ENCODE assay signal across 1 cellular context in the genomic region with DNA sequence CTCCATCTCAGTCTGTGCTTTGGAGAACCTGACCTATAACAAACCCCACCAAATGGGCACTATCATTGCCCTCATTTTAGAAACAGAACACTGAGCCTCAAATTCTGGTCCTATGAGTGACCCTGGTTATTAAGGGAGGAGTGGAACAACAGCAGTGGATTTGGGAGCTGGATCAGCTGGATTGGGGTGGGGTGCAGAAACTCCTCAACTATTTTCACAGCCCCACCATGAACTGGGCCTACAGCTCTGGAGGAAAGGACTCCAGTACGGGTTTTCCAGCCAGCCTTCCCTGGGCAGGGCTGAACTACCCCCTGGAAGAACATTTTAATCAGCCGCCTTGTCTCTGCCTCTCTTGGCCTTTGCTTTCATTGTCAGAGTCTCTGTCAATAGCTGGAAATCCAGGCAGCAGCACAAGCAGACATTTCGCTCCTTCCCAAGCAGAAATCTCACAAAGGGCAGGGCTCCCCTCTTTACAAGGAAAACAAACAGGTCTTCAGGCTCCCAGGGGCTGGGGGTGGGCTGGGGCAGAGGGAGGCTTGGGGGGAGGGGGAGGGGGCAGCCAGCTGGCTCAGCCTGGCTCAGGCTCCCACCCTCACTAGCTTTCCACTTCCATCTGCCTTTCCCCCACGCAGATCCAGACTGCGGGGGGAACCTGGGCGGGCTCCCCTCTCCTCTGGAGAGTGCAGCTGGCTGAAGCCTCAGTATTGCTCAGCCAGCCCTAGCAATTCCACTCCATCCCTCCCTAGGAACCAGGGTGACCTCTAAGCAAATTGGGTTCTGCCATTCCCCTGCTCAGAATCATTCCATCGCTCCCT.
TF ChIP-seq lines count a peak whose summit lies in the region.

No MANE protein-coding gene starts in this region.

TF ChIP-seq in HepG2, 621 proteins besides CTCF, POLR2A, EP300 and RAD21 (continued from another document):
- TF ChIP-seq, protein P1, sequence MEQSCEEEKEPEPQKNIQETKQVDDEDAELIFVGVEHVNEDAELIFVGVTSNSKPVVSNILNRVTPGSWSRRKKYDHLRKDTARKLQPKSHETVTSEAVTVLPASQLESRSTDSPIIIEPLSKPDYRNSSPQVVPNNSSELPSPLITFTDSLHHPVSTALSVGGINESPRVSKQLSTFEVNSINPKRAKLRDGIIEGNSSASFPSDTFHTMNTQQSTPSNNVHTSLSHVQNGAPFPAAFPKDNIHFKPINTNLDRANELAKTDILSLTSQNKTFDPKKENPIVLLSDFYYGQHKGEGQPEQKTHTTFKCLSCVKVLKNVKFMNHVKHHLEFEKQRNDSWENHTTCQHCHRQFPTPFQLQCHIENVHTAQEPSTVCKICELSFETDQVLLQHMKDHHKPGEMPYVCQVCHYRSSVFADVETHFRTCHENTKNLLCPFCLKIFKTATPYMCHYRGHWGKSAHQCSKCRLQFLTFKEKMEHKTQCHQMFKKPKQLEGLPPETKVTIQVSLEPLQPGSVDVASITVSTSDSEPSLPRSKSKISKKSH (CRISPR knock-in tag; IDR thresholded peaks at IDR 0.05; ENCODE audit: borderline replicate concordance) = no peak
- TF ChIP-seq HNF4A (CRISPR knock-in tag; IDR thresholded peaks at IDR 0.05) (0 out of 2 replicates have a peak, but pooled peaks have one; percentile 6), SOX13 (IDR thresholded peaks at IDR 0.05) (no peak), SOX13 (CRISPR knock-in tag; conservative IDR thresholded peaks at IDR 0.05 in 1 of 2, IDR thresholded peaks at IDR 0.05 in 1 of 2) (peak in 1 of 2 experiments; percentile 32; a peak in 1 of 4 replicates), MED8 (CRISPR knock-in tag; IDR thresholded peaks at IDR 0.05; ENCODE audit: insufficient replicate concordance) (no peak), SOX6 (IDR thresholded peaks at IDR 0.05) (no peak), SOX6 (CRISPR knock-in tag; IDR thresholded peaks at IDR 0.05) (peak; percentile 51; the same call in 1 of the 2 replicates), FOXA1 (IDR thresholded peaks at IDR 0.05) (no peak), FOXA1 (CRISPR knock-in tag; IDR thresholded peaks at IDR 0.05) (0 out of 2 replicates have a peak, but pooled peaks have one; percentile 19), ZNF570 (CRISPR knock-in tag; IDR thresholded peaks at IDR 0.05; ENCODE audit: borderline replicate concordance) (no peak), ZNF337 (CRISPR knock-in tag; IDR thresholded peaks at IDR 0.05; ENCODE audit: borderline replicate concordance, low read depth) (no peak), ISL2 (CRISPR knock-in tag; IDR thresholded peaks at IDR 0.05) (no peak), DNMT1 (CRISPR knock-in tag; IDR thresholded peaks at IDR 0.05) (no peak), TARDBP (CRISPR knock-in tag; IDR thresholded peaks at IDR 0.05) (0 out of 2 replicates have a peak, but pooled peaks have one; percentile 24), ZNF17 (CRISPR knock-in tag; IDR thresholded peaks at IDR 0.05) (no peak), SOX5 (CRISPR knock-in tag; IDR thresholded peaks at IDR 0.05; ENCODE audit: borderline replicate concordance) (peak; percentile 19; the same call in 1 of the 2 replicates), TCF7 (IDR thresholded peaks at IDR 0.05; ENCODE audit: low read depth) (peak; percentile 23; the same call in 1 of the 2 replicates), ZNF768 (CRISPR knock-in tag; IDR thresholded peaks at IDR 0.05) (no peak), SMC3 (IDR thresholded peaks at IDR 0.05; ENCODE audit: low read length) (peak; percentile 16; the same call in 1 of the 2 replicates)
- TF ChIP-seq, protein P2, sequence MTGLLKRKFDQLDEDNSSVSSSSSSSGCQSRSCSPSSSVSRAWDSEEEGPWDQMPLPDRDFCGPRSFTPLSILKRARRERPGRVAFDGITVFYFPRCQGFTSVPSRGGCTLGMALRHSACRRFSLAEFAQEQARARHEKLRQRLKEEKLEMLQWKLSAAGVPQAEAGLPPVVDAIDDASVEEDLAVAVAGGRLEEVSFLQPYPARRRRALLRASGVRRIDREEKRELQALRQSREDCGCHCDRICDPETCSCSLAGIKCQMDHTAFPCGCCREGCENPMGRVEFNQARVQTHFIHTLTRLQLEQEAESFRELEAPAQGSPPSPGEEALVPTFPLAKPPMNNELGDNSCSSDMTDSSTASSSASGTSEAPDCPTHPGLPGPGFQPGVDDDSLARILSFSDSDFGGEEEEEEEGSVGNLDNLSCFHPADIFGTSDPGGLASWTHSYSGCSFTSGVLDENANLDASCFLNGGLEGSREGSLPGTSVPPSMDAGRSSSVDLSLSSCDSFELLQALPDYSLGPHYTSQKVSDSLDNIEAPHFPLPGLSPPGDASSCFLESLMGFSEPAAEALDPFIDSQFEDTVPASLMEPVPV (CRISPR knock-in tag; IDR thresholded peaks at IDR 0.05) = no peak
- TF ChIP-seq, protein P3, sequence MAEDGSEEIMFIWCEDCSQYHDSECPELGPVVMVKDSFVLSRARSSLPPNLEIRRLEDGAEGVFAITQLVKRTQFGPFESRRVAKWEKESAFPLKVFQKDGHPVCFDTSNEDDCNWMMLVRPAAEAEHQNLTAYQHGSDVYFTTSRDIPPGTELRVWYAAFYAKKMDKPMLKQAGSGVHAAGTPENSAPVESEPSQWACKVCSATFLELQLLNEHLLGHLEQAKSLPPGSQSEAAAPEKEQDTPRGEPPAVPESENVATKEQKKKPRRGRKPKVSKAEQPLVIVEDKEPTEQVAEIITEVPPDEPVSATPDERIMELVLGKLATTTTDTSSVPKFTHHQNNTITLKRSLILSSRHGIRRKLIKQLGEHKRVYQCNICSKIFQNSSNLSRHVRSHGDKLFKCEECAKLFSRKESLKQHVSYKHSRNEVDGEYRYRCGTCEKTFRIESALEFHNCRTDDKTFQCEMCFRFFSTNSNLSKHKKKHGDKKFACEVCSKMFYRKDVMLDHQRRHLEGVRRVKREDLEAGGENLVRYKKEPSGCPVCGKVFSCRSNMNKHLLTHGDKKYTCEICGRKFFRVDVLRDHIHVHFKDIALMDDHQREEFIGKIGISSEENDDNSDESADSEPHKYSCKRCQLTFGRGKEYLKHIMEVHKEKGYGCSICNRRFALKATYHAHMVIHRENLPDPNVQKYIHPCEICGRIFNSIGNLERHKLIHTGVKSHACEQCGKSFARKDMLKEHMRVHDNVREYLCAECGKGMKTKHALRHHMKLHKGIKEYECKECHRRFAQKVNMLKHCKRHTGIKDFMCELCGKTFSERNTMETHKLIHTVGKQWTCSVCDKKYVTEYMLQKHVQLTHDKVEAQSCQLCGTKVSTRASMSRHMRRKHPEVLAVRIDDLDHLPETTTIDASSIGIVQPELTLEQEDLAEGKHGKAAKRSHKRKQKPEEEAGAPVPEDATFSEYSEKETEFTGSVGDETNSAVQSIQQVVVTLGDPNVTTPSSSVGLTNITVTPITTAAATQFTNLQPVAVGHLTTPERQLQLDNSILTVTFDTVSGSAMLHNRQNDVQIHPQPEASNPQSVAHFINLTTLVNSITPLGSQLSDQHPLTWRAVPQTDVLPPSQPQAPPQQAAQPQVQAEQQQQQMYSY (CRISPR knock-in tag; IDR thresholded peaks at IDR 0.05) = peak; percentile 98
- TF ChIP-seq, protein P4, sequence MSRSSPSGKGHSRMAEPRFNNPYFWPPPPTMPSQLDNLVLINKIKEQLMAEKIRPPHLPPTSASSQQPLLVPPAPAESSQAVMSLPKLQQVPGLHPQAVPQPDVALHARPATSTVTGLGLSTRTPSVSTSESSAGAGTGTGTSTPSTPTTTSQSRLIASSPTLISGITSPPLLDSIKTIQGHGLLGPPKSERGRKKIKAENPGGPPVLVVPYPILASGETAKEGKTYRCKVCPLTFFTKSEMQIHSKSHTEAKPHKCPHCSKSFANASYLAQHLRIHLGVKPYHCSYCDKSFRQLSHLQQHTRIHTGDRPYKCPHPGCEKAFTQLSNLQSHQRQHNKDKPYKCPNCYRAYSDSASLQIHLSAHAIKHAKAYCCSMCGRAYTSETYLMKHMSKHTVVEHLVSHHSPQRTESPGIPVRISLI (CRISPR knock-in tag; IDR thresholded peaks at IDR 0.05; ENCODE audit: borderline replicate concordance) = peak; percentile 71; the same call in 1 of the 2 replicates
- TF ChIP-seq, protein P5, sequence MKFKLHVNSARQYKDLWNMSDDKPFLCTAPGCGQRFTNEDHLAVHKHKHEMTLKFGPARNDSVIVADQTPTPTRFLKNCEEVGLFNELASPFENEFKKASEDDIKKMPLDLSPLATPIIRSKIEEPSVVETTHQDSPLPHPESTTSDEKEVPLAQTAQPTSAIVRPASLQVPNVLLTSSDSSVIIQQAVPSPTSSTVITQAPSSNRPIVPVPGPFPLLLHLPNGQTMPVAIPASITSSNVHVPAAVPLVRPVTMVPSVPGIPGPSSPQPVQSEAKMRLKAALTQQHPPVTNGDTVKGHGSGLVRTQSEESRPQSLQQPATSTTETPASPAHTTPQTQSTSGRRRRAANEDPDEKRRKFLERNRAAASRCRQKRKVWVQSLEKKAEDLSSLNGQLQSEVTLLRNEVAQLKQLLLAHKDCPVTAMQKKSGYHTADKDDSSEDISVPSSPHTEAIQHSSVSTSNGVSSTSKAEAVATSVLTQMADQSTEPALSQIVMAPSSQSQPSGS (CRISPR knock-in tag; IDR thresholded peaks at IDR 0.05) = no peak
- TF ChIP-seq, protein P6, sequence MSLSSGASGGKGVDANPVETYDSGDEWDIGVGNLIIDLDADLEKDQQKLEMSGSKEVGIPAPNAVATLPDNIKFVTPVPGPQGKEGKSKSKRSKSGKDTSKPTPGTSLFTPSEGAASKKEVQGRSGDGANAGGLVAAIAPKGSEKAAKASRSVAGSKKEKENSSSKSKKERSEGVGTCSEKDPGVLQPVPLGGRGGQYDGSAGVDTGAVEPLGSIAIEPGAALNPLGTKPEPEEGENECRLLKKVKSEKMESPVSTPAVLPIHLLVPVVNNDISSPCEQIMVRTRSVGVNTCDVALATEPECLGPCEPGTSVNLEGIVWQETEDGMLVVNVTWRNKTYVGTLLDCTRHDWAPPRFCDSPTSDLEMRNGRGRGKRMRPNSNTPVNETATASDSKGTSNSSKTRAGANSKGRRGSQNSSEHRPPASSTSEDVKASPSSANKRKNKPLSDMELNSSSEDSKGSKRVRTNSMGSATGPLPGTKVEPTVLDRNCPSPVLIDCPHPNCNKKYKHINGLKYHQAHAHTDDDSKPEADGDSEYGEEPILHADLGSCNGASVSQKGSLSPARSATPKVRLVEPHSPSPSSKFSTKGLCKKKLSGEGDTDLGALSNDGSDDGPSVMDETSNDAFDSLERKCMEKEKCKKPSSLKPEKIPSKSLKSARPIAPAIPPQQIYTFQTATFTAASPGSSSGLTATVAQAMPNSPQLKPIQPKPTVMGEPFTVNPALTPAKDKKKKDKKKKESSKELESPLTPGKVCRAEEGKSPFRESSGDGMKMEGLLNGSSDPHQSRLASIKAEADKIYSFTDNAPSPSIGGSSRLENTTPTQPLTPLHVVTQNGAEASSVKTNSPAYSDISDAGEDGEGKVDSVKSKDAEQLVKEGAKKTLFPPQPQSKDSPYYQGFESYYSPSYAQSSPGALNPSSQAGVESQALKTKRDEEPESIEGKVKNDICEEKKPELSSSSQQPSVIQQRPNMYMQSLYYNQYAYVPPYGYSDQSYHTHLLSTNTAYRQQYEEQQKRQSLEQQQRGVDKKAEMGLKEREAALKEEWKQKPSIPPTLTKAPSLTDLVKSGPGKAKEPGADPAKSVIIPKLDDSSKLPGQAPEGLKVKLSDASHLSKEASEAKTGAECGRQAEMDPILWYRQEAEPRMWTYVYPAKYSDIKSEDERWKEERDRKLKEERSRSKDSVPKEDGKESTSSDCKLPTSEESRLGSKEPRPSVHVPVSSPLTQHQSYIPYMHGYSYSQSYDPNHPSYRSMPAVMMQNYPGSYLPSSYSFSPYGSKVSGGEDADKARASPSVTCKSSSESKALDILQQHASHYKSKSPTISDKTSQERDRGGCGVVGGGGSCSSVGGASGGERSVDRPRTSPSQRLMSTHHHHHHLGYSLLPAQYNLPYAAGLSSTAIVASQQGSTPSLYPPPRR (CRISPR knock-in tag; IDR thresholded peaks at IDR 0.05; ENCODE audit: borderline replicate concordance) = peak; percentile 27; the same call in 1 of the 2 replicates
